Comparison of ENCODE assay signal across 8 cellular contexts in genomic region chr5:140041492-140042421, GRCh38. TPM values are rescaled to one million over a fixed set of nuclear protein-coding genes. Genes with fewer than 3 reads are reported as not detected.
DNase-seq lines count a peak whose midpoint lies in the region; ATAC-seq and TF ChIP-seq lines count a peak whose summit lies in the region.

No MANE protein-coding gene starts in this region.

- H3K4me1 ChIP-seq in PC-3 (ENCODE audit: insufficient read depth, low read length), result peaks cover 25% of the 10 kb centered on the region

- peak overlapping the region; percentile 99 for H3K4me2 ChIP-seq in PC-3 (ENCODE audit: low read length)

- CTCF ChIA-PET in PC-3 (lab: Charles Lee), result interaction anchor here (0.6 to 1.8 kb wide), 4 partner anchors 35 to 805 kb away, joined by 3 to 10 read pairs (median 6); no protein-coding TSS in a partner anchor

- no peaks in the 10 kb centered on the region for H3F3A ChIP-seq in PC-3 (ENCODE audit: low read length, unreplicated experiment)

- intact Hi-C loops in PC-3 (cut with micrococcal nuclease) (loop anchor here (5.0 kb wide), 2 partner anchors 74 to 254 kb away; no protein-coding TSS in a partner anchor), left colon (cut with DNase I, micrococcal nuclease) (no loop called here)
- intact Hi-C loops in dendritic cell treated with granulocyte-macrophage colony-stimulating factor and Interleukin-4, amounts not matched to agents 40 ng/mL and 50 ng/mL, for 4 days (cut with micrococcal nuclease), result no loop called here

- POLR2A ChIA-PET in PC-3 (lab: Charles Lee; ENCODE audit: unreplicated experiment), result interaction anchor here (0.6 kb wide), 1 partner anchor 28 kb away, joined by 3 read pairs; no protein-coding TSS in a partner anchor

- peak overlapping the region; percentile 68 for H3K4me3 Mint-ChIP-seq in dendritic cell treated with granulocyte-macrophage colony-stimulating factor and Interleukin-4, amounts not matched to agents 40 ng/mL and 50 ng/mL, for 4 days
- H3K4me3 Mint-ChIP-seq in stimulated activated naive B cell treated with anti-CD40 and anti-IgM and Interleukin-4, amounts not matched to agents 10 μg/mL and 1 μg/mL and 100 μg/mL, for 72 hours, result peak overlapping the region; percentile 73 to 84

- H3K9me2 ChIP-seq in PC-3 (replicated peaks; ENCODE audit: low read length), result no peaks in the 10 kb centered on the region

- no peak overlapping the region for H3K27ac Mint-ChIP-seq in dendritic cell treated with granulocyte-macrophage colony-stimulating factor and Interleukin-4, amounts not matched to agents 40 ng/mL and 50 ng/mL, for 4 days
- H3K27ac Mint-ChIP-seq in stimulated activated naive B cell treated with anti-CD40 and anti-IgM and Interleukin-4, amounts not matched to agents 10 μg/mL and 1 μg/mL and 100 μg/mL, for 72 hours, result no peak overlapping the region

- H4K20me1 ChIP-seq in PC-3 (ENCODE audit: low read length), result no peaks in the 10 kb centered on the region

- TF ChIP-seq CTCF in PC-3 (conservative IDR thresholded peaks at IDR 0.05; ENCODE audit: low read depth, low read length), result no peak

- no TSS peak for BruUV-seq in PC-3 (replicated peaks; lab: Mats Ljungman, UMichigan)

- DNase-seq in A172 (ENCODE audit: low spot score), result peak; percentile 84
- peak; percentile 87 for DNase-seq in PC-3
- peak; percentile 27 to 32 for DNase-seq in left colon
- no peak for DNase-seq in stimulated activated naive B cell treated with anti-CD40 and anti-IgM and Interleukin-4, amounts not matched to agents 10 μg/mL and 1 μg/mL and 100 μg/mL, for 72 hours
- DNase-seq in stimulated activated CD4-positive, alpha-beta T cell treated with anti-CD3 and anti-CD28 coated beads, Interleukin-2, amount 100 ng/mL, for 48 hours, result no peak

- no peaks in the 10 kb centered on the region for H3K36me3 Mint-ChIP-seq in dendritic cell treated with granulocyte-macrophage colony-stimulating factor and Interleukin-4, amounts not matched to agents 40 ng/mL and 50 ng/mL, for 4 days (ENCODE audit: low read depth)
- no peaks in the 10 kb centered on the region for H3K36me3 Mint-ChIP-seq in stimulated activated naive B cell treated with anti-CD40 and anti-IgM and Interleukin-4, amounts not matched to agents 10 μg/mL and 1 μg/mL and 100 μg/mL, for 72 hours

- H3K9me3 Mint-ChIP-seq in dendritic cell treated with granulocyte-macrophage colony-stimulating factor and Interleukin-4, amounts not matched to agents 40 ng/mL and 50 ng/mL, for 4 days, result no peaks in the 10 kb centered on the region
- no peaks in the 10 kb centered on the region for H3K9me3 Mint-ChIP-seq in stimulated activated naive B cell treated with anti-CD40 and anti-IgM and Interleukin-4, amounts not matched to agents 10 μg/mL and 1 μg/mL and 100 μg/mL, for 72 hours

- peak overlapping the region; percentile 25 for H3K27ac ChIP-seq in PC-3 (ENCODE audit: low read length)

- peaks cover 3% of the 10 kb centered on the region; the same call in 1 of the 2 replicates for H3K79me2 ChIP-seq in PC-3 (ENCODE audit: low read length)

- H2AFZ ChIP-seq in PC-3 (ENCODE audit: low read length), result peak overlapping the region; percentile 75

- H3K36me3 ChIP-seq in PC-3 (ENCODE audit: low read depth, low read length), result no peaks in the 10 kb centered on the region

- H3K9me3 ChIP-seq in PC-3 (ENCODE audit: low read length), result no peaks in the 10 kb centered on the region

- H3K27me3 ChIP-seq in PC-3 (ENCODE audit: low read length), result no peaks in the 10 kb centered on the region

- ATAC-seq in PC-3, result peak; percentile 69
- peak; percentile 34 for ATAC-seq in left colon
- ATAC-seq in stimulated activated naive B cell treated with anti-CD40 and anti-IgM and Interleukin-4, amounts not matched to agents 10 μg/mL and 1 μg/mL and 100 μg/mL, for 72 hours (replicated peaks), result no peak
- no peak for ATAC-seq in HG02981 (IDR thresholded peaks at IDR 0.05; ENCODE audit: unreplicated experiment)

- peak overlapping the region; percentile 40 for H3K9ac ChIP-seq in PC-3 (ENCODE audit: low read length)

- peaks cover 78% of the 10 kb centered on the region for H3K27me3 Mint-ChIP-seq in dendritic cell treated with granulocyte-macrophage colony-stimulating factor and Interleukin-4, amounts not matched to agents 40 ng/mL and 50 ng/mL, for 4 days
- peaks cover 55 to 61% of the 10 kb centered on the region in 2 donors for H3K27me3 Mint-ChIP-seq in stimulated activated naive B cell treated with anti-CD40 and anti-IgM and Interleukin-4, amounts not matched to agents 10 μg/mL and 1 μg/mL and 100 μg/mL, for 72 hours

- H3K4me1 Mint-ChIP-seq in dendritic cell treated with granulocyte-macrophage colony-stimulating factor and Interleukin-4, amounts not matched to agents 40 ng/mL and 50 ng/mL, for 4 days (ENCODE audit: low read depth), result peaks cover 34% of the 10 kb centered on the region
- peaks cover 21 to 39% of the 10 kb centered on the region in 2 donors for H3K4me1 Mint-ChIP-seq in stimulated activated naive B cell treated with anti-CD40 and anti-IgM and Interleukin-4, amounts not matched to agents 10 μg/mL and 1 μg/mL and 100 μg/mL, for 72 hours

- H3K4me3 ChIP-seq in GM08714 (ENCODE audit: low read length) (peak overlapping the region; percentile 83), PC-3 (ENCODE audit: low read length) (peak overlapping the region; percentile 86)

RNA-seq across cellular contexts. Expression of gene NRG2, which starts 1.3 kb away (rescaled TPM):
- total RNA-seq in A172 (2014; rRNA removed; shearing (Covaris generic)), result 2.5 and 3.5 TPM in 2 replicates
- total RNA-seq in PC-3 (2014; rRNA removed), result 1.8 and 3.2 TPM in 2 replicates
- total RNA-seq in left colon, result 1 to 10 TPM in 1 of 2 donors, under 1 TPM in 1; 0.06 to 1.1 TPM

Comparison
In these comparisons a context has a peak if more than half of its experiments do, and no peak if none do; other contexts are left out.
1. DNase-seq: peak in A172 (single experiment), PC-3 (single experiment) and left colon (2 of 2); none in stimulated activated naive B cell treated with anti-CD40 and anti-IgM and Interleukin-4, amounts not matched to agents 10 μg/mL and 1 μg/mL and 100 μg/mL, for 72 hours (single experiment) and stimulated activated CD4-positive, alpha-beta T cell treated with anti-CD3 and anti-CD28 coated beads, Interleukin-2, amount 100 ng/mL, for 48 hours (0 of 2).
2. ATAC-seq: peak in PC-3 (single experiment) and left colon (single experiment); none in stimulated activated naive B cell treated with anti-CD40 and anti-IgM and Interleukin-4, amounts not matched to agents 10 μg/mL and 1 μg/mL and 100 μg/mL, for 72 hours (0 of 2) and HG02981 (single experiment).